1 cellular context compared by ENCODE assay signal in genomic region chr1:59138402-59138801, GRCh38.
TF ChIP-seq lines count a peak whose summit lies in the region.

No MANE protein-coding gene starts in this region.

TF ChIP-seq in IMR-90, 13 proteins besides CTCF, POLR2A, EP300 and RAD21:
- TF ChIP-seq BHLHE40 (IDR thresholded peaks at IDR 0.05; ENCODE audit: low read depth, low read length) (no peak), ELK1 (IDR thresholded peaks at IDR 0.05; ENCODE audit: borderline replicate concordance, low read depth, low read length) (no peak), MXI1 (IDR thresholded peaks at IDR 0.05; ENCODE audit: borderline replicate concordance, low read depth, low read length) (no peak), RCOR1 (IDR thresholded peaks at IDR 0.05; ENCODE audit: insufficient replicate concordance, low read length) (no peak), FOS (IDR thresholded peaks at IDR 0.05; ENCODE audit: low read depth, low read length) (no peak), CHD1 (IDR thresholded peaks at IDR 0.05; ENCODE audit: low read depth, low read length) (no peak), SMC3 (IDR thresholded peaks at IDR 0.05; ENCODE audit: low read depth, low read length) (no peak), MAFK (IDR thresholded peaks at IDR 0.05; ENCODE audit: low read depth, low read length) (no peak), CEBPB (IDR thresholded peaks at IDR 0.05; ENCODE audit: low read depth, low read length) (no peak), USF2 (IDR thresholded peaks at IDR 0.05; ENCODE audit: low read depth, low read length) (no peak), NFE2L2 (IDR thresholded peaks at IDR 0.05; ENCODE audit: low read depth, low read length) (no peak)
